Comparison of ENCODE assay signal across 31 cellular contexts in the genomic region with DNA sequence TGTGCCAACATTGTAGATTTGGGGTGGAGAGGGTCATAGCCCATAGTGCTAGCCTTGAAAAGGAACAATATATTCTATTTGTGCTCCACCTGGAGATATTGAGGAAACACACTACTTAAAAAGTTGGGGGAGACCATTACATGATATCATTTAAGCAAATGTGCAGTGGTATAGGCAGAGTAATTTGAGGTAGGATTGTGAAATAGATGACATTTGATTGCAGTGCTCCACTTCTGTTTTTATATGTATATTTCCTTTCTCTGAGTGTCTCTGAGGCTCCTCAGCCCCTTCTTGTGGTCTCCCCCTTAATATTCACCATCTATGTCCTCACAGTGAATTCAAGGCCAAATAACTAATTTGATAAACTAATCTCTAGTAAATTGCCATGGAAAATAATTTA.
"Had no signal": no experiment of that assay in that cellular context is flagged by ENCODE, and none has a peak within 500 bp of the region (broad histone marks: within the 10 kb centered on the region; RNA-seq: fewer than 3 reads in every experiment).

No MANE protein-coding gene starts in this region.

- DNase-seq: activated CD4-positive, alpha-beta memory T cell treated with anti-CD3 and anti-CD28 coated beads, Interleukin-2, amount 10 ng/mL, durations not matched to agents 7 days and 5 days; activated CD4-positive, alpha-beta T cell treated with anti-CD3 and anti-CD28 coated beads for 1 hour; activated CD4-positive, alpha-beta T cell treated with anti-CD3 and anti-CD28 coated beads for 4 hours; activated CD4-positive, alpha-beta T cell treated with anti-CD3 and anti-CD28 coated beads, Interleukin-2, amount 10 ng/mL, durations not matched to agents 7 days and 5 days; activated CD4-positive, alpha-beta T cell treated with anti-CD3 and anti-CD28 coated beads, Interleukin-2, amount 50 U/mL, for 4 hours; activated CD8-positive, alpha-beta memory T cell treated with anti-CD3 and anti-CD28 coated beads, Interleukin-2, amount 50 U/mL, for 48 hours; activated gamma-delta T cell; activated naive CD4-positive, alpha-beta T cell; activated naive CD4-positive, alpha-beta T cell treated with anti-CD3 and anti-CD28 coated beads, Interleukin-2, amount 10 ng/mL, durations not matched to agents 7 days and 5 days; activated naive CD8-positive, alpha-beta T cell treated with anti-CD3 and anti-CD28 coated beads, Interleukin-2, amount 10 ng/mL, durations not matched to agents 7 days and 5 days; activated T-cell treated with anti-CD3 and anti-CD28 coated beads for 4 hours; activated T-cell treated with anti-CD3 and anti-CD28 coated beads, Interleukin-2, amount 50 U/mL, for 24 hours; activated T-cell treated with anti-CD3 and anti-CD28 coated beads, Interleukin-2, amount 50 U/mL, for 72 hours; central memory CD4-positive, alpha-beta T cell; cerebellar nuclear complex; colonic mucosa; effector CD8-positive, alpha-beta T cell; esophagus squamous epithelium; foreskin melanocyte; heart right ventricle had no signal

- H3K27ac Mint-ChIP-seq: activated CD4-positive, alpha-beta memory T cell treated with anti-CD3 and anti-CD28 coated beads, Interleukin-2, amount 10 ng/mL, durations not matched to agents 7 days and 5 days; activated CD4-positive, alpha-beta T cell treated with anti-CD3 and anti-CD28 coated beads, Interleukin-2, amount 10 ng/mL, durations not matched to agents 7 days and 5 days; activated naive CD4-positive, alpha-beta T cell treated with anti-CD3 and anti-CD28 coated beads, Interleukin-2, amount 10 ng/mL, durations not matched to agents 7 days and 5 days; activated naive CD4-positive, alpha-beta T cell treated with anti-CD3 and anti-CD28 coated beads, Interleukin-2, amount 50 U/mL, for 72 hours; activated naive CD8-positive, alpha-beta T cell treated with anti-CD3 and anti-CD28 coated beads, Interleukin-2, amount 10 ng/mL, durations not matched to agents 7 days and 5 days; activated T-cell treated with anti-CD3 and anti-CD28 coated beads, Interleukin-2, amount 50 U/mL, for 24 hours; activated T-cell treated with anti-CD3 and anti-CD28 coated beads, Interleukin-2, amount 50 U/mL, for 72 hours; brain; WTC11 had no signal

- H3K4me3 Mint-ChIP-seq: activated CD4-positive, alpha-beta memory T cell treated with anti-CD3 and anti-CD28 coated beads, Interleukin-2, amount 10 ng/mL, durations not matched to agents 7 days and 5 days; activated CD4-positive, alpha-beta T cell treated with anti-CD3 and anti-CD28 coated beads, Interleukin-2, amount 10 ng/mL, durations not matched to agents 7 days and 5 days; activated naive CD4-positive, alpha-beta T cell treated with anti-CD3 and anti-CD28 coated beads, Interleukin-2, amount 10 ng/mL, durations not matched to agents 7 days and 5 days; activated naive CD8-positive, alpha-beta T cell treated with anti-CD3 and anti-CD28 coated beads, Interleukin-2, amount 10 ng/mL, durations not matched to agents 7 days and 5 days; activated T-cell treated with anti-CD3 and anti-CD28 coated beads, Interleukin-2, amount 50 U/mL, for 24 hours; activated T-cell treated with anti-CD3 and anti-CD28 coated beads, Interleukin-2, amount 50 U/mL, for 72 hours; brain; WTC11 had no signal

- H3K4me3 ChIP-seq: ascending aorta, breast epithelium, cardiac muscle cell, colonic mucosa, esophagus squamous epithelium, gastroesophageal sphincter, heart right ventricle, hepatocyte had no signal

- H3K4me1 Mint-ChIP-seq: activated CD4-positive, alpha-beta memory T cell treated with anti-CD3 and anti-CD28 coated beads, Interleukin-2, amount 10 ng/mL, durations not matched to agents 7 days and 5 days; activated CD4-positive, alpha-beta T cell treated with anti-CD3 and anti-CD28 coated beads, Interleukin-2, amount 10 ng/mL, durations not matched to agents 7 days and 5 days; activated naive CD4-positive, alpha-beta T cell treated with anti-CD3 and anti-CD28 coated beads, Interleukin-2, amount 10 ng/mL, durations not matched to agents 7 days and 5 days; activated naive CD8-positive, alpha-beta T cell treated with anti-CD3 and anti-CD28 coated beads, Interleukin-2, amount 10 ng/mL, durations not matched to agents 7 days and 5 days; WTC11 had no signal

- H3K9me3 Mint-ChIP-seq: activated CD4-positive, alpha-beta memory T cell treated with anti-CD3 and anti-CD28 coated beads, Interleukin-2, amount 10 ng/mL, durations not matched to agents 7 days and 5 days; activated CD4-positive, alpha-beta T cell treated with anti-CD3 and anti-CD28 coated beads, Interleukin-2, amount 10 ng/mL, durations not matched to agents 7 days and 5 days; activated naive CD4-positive, alpha-beta T cell treated with anti-CD3 and anti-CD28 coated beads, Interleukin-2, amount 10 ng/mL, durations not matched to agents 7 days and 5 days; activated naive CD4-positive, alpha-beta T cell treated with anti-CD3 and anti-CD28 coated beads, Interleukin-2, amount 50 U/mL, for 72 hours; activated naive CD8-positive, alpha-beta T cell treated with anti-CD3 and anti-CD28 coated beads, Interleukin-2, amount 10 ng/mL, durations not matched to agents 7 days and 5 days; activated T-cell treated with anti-CD3 and anti-CD28 coated beads, Interleukin-2, amount 50 U/mL, for 24 hours; activated T-cell treated with anti-CD3 and anti-CD28 coated beads, Interleukin-2, amount 50 U/mL, for 72 hours; brain had no signal

- H3K27me3 Mint-ChIP-seq: activated CD4-positive, alpha-beta memory T cell treated with anti-CD3 and anti-CD28 coated beads, Interleukin-2, amount 10 ng/mL, durations not matched to agents 7 days and 5 days; activated CD4-positive, alpha-beta T cell treated with anti-CD3 and anti-CD28 coated beads, Interleukin-2, amount 10 ng/mL, durations not matched to agents 7 days and 5 days; activated naive CD4-positive, alpha-beta T cell treated with anti-CD3 and anti-CD28 coated beads, Interleukin-2, amount 10 ng/mL, durations not matched to agents 7 days and 5 days; activated T-cell treated with anti-CD3 and anti-CD28 coated beads, Interleukin-2, amount 50 U/mL, for 24 hours had no signal

- FAIRE-seq: endometrium, endothelial cell of umbilical vein, TTC549 had no signal

- H3K36me3 Mint-ChIP-seq: activated naive CD4-positive, alpha-beta T cell treated with anti-CD3 and anti-CD28 coated beads, Interleukin-2, amount 10 ng/mL, durations not matched to agents 7 days and 5 days; activated naive CD4-positive, alpha-beta T cell treated with anti-CD3 and anti-CD28 coated beads, Interleukin-2, amount 50 U/mL, for 72 hours; activated naive CD8-positive, alpha-beta T cell treated with anti-CD3 and anti-CD28 coated beads, Interleukin-2, amount 10 ng/mL, durations not matched to agents 7 days and 5 days; brain; WTC11 had no signal
